Comparison of ENCODE assay signal across 1 cellular context in the genomic region with DNA sequence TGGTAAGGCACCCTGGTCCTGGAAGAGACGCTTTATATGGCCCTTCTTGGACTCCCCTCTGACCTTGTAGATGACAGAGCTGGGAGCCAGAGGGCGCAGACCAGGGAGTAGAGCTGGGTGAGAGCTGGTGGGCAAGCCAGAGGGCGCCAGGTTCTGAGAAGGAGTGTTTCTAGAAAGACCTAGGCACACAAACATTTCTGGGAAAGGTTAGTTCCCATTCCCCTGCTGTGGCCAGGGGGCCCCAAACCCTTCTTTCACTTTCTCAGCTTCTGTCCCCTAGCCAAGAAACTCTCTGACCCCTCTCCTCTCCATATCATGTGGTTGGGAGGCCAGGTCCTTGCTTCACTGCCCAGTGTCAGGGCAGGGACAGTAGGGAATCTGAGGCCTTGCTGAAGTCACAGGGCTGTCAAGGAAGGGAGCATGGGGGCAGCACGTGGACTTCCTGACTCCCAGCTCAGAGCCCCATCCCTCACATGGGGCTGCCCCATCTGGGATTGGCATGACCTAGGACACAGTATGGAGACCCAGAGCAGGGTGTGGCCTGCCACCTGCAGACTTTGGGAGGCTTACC.
TF ChIP-seq lines count a peak whose summit lies in the region.

No MANE protein-coding gene starts in this region.

TF ChIP-seq in K562, 482 proteins besides CTCF, POLR2A, EP300 and RAD21:
- TF ChIP-seq CC2D1A (IDR thresholded peaks at IDR 0.05) (no peak), PHTF2 (CRISPR knock-in tag; IDR thresholded peaks at IDR 0.05) (no peak), NEUROD1 (IDR thresholded peaks at IDR 0.05; ENCODE audit: borderline replicate concordance, low read depth, low read length, partially characterized antibody) (no peak), ZSCAN29 (IDR thresholded peaks at IDR 0.05) (no peak), NFIC (IDR thresholded peaks at IDR 0.05) (no peak), ARID2 (IDR thresholded peaks at IDR 0.05) (no peak), ZKSCAN8 (CRISPR knock-in tag; IDR thresholded peaks at IDR 0.05) (no peak), ZNF76 (CRISPR knock-in tag; IDR thresholded peaks at IDR 0.05; ENCODE audit: borderline replicate concordance) (no peak), GTF2E2 (tag; IDR thresholded peaks at IDR 0.05) (no peak), MCM5 (IDR thresholded peaks at IDR 0.05; ENCODE audit: low read depth) (no peak), NRF1 (conservative IDR thresholded peaks at IDR 0.05 in 1 of 2, IDR thresholded peaks at IDR 0.05 in 1 of 2) (no peak), ZFX (CRISPR knock-in tag; IDR thresholded peaks at IDR 0.05) (no peak)
- TF ChIP-seq, protein P1, sequence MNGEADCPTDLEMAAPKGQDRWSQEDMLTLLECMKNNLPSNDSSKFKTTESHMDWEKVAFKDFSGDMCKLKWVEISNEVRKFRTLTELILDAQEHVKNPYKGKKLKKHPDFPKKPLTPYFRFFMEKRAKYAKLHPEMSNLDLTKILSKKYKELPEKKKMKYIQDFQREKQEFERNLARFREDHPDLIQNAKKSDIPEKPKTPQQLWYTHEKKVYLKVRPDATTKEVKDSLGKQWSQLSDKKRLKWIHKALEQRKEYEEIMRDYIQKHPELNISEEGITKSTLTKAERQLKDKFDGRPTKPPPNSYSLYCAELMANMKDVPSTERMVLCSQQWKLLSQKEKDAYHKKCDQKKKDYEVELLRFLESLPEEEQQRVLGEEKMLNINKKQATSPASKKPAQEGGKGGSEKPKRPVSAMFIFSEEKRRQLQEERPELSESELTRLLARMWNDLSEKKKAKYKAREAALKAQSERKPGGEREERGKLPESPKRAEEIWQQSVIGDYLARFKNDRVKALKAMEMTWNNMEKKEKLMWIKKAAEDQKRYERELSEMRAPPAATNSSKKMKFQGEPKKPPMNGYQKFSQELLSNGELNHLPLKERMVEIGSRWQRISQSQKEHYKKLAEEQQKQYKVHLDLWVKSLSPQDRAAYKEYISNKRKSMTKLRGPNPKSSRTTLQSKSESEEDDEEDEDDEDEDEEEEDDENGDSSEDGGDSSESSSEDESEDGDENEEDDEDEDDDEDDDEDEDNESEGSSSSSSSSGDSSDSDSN (IDR thresholded peaks at IDR 0.05; ENCODE audit: borderline replicate concordance in 1 of 2, low read depth in 2 of 2, low read length in 2 of 2): no peak
- TF ChIP-seq, protein P2, sequence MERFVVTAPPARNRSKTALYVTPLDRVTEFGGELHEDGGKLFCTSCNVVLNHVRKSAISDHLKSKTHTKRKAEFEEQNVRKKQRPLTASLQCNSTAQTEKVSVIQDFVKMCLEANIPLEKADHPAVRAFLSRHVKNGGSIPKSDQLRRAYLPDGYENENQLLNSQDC (CRISPR knock-in tag; IDR thresholded peaks at IDR 0.05): no peak
- TF ChIP-seq, protein P3, sequence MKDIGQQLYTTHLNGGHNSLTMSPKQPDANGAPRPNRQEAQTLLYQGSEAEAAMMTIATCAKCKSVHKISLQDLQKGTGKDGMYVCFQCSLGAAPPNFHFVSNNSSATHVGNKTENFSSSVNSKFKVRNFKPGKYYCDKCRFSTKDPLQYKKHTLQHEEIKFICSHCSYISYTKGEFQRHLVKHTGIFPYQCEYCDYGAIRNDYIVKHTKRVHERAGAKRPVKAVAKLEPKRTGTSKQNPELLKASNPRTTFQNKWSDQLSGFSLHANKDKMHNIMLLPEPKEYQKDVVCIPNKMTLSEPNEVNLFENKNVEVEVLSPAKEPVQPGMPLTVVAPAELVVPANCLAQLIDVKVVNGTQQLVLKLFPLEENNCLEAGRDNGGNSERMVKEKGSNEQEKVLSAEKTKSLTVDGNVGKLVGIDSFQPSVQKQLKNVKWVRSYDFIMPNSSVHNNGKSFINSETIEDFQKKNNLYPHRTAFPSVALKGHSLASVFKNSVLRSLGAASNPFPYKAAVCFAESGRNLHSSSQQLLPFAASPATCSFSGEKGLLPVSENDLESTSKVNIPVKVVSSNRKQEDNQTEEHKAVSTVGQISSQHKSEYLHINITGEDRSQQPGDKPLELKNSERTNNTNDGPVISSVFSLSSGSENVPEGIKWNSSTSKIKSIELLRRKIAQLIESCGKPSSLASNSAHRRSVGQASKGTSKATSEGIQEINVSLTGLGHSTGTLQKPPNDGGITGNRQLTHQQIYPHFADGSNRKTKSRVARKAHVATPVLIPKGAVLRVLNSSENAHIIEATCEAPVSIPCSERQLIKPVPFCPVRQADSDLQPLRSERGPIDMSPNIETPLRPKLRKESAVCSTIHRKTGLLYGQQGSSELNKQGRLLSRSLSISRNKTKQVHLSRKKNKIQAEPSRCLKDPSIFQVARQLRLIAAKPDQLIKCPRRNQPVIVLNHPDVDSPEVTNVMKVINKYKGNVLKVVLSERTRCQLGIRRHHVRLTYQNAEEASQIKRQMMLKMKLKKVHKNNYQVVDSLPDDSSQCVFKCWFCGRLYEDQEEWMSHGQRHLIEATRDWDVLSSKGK (CRISPR knock-in tag; IDR thresholded peaks at IDR 0.05): no peak
- TF ChIP-seq, protein P4, sequence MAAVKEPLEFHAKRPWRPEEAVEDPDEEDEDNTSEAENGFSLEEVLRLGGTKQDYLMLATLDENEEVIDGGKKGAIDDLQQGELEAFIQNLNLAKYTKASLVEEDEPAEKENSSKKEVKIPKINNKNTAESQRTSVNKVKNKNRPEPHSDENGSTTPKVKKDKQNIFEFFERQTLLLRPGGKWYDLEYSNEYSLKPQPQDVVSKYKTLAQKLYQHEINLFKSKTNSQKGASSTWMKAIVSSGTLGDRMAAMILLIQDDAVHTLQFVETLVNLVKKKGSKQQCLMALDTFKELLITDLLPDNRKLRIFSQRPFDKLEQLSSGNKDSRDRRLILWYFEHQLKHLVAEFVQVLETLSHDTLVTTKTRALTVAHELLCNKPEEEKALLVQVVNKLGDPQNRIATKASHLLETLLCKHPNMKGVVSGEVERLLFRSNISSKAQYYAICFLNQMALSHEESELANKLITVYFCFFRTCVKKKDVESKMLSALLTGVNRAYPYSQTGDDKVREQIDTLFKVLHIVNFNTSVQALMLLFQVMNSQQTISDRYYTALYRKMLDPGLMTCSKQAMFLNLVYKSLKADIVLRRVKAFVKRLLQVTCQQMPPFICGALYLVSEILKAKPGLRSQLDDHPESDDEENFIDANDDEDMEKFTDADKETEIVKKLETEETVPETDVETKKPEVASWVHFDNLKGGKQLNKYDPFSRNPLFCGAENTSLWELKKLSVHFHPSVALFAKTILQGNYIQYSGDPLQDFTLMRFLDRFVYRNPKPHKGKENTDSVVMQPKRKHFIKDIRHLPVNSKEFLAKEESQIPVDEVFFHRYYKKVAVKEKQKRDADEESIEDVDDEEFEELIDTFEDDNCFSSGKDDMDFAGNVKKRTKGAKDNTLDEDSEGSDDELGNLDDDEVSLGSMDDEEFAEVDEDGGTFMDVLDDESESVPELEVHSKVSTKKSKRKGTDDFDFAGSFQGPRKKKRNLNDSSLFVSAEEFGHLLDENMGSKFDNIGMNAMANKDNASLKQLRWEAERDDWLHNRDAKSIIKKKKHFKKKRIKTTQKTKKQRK (IDR thresholded peaks at IDR 0.05; ENCODE audit: borderline replicate concordance, low read depth, low read length): no peak
- TF ChIP-seq, protein P5, sequence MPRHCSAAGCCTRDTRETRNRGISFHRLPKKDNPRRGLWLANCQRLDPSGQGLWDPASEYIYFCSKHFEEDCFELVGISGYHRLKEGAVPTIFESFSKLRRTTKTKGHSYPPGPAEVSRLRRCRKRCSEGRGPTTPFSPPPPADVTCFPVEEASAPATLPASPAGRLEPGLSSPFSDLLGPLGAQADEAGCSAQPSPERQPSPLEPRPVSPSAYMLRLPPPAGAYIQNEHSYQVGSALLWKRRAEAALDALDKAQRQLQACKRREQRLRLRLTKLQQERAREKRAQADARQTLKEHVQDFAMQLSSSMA (CRISPR knock-in tag; IDR thresholded peaks at IDR 0.05): no peak
- TF ChIP-seq, protein P6, sequence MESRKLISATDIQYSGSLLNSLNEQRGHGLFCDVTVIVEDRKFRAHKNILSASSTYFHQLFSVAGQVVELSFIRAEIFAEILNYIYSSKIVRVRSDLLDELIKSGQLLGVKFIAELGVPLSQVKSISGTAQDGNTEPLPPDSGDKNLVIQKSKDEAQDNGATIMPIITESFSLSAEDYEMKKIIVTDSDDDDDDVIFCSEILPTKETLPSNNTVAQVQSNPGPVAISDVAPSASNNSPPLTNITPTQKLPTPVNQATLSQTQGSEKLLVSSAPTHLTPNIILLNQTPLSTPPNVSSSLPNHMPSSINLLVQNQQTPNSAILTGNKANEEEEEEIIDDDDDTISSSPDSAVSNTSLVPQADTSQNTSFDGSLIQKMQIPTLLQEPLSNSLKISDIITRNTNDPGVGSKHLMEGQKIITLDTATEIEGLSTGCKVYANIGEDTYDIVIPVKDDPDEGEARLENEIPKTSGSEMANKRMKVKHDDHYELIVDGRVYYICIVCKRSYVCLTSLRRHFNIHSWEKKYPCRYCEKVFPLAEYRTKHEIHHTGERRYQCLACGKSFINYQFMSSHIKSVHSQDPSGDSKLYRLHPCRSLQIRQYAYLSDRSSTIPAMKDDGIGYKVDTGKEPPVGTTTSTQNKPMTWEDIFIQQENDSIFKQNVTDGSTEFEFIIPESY (CRISPR knock-in tag; IDR thresholded peaks at IDR 0.05): no peak
